ENCODE assay signal across 7 cellular contexts in genomic region chr10:110919349-110919931, GRCh38. TPM values are rescaled to one million over a fixed set of nuclear protein-coding genes. Genes with fewer than 3 reads are reported as not detected.
DNase-seq lines count a peak whose midpoint lies in the region; ATAC-seq and TF ChIP-seq lines count a peak whose summit lies in the region.

Gene SHOC2 (plus strand): TSS chr10:110919604. CDS start chr10:110964359, 44,755 bp downstream.

- no peaks in the 10 kb centered on the region for H3K9me3 ChIP-seq in tibial nerve

- H3K4me3 Mint-ChIP-seq in activated T-helper 2 cell treated with anti-CD3 and anti-CD28 coated beads, Interferon-gamma antibody, Interleukin-2, Interleukin-4, amounts not matched to agents 10 μg/mL and 5 μg/mL and 100 μg/mL, durations not matched to agents 14 hours and 24 hours and 36 hours (ENCODE audit: low read depth) = peak within 1 kb of the TSS; percentile 94

- H3K36me3 ChIP-seq in tibial nerve = no peaks in the 10 kb centered on the region

- DNase-seq in HFF-Myc (ENCODE audit: extremely low read depth, low read depth) (no peak), NK-92 (lab: John Stamatoyannopoulos, UW; ENCODE audit: unreplicated experiment) (peak; percentile 92), fibroblast of villous mesenchyme (ENCODE audit: low read depth) (no peak), omental fat pad (ENCODE audit: low spot score) (peak; percentile 86), tibial nerve (ENCODE audit: low spot score in 2 of 2) (peak in 1 of 2 donors; percentile 98)
- peak; percentile 98 for DNase-seq in activated T-helper 2 cell treated with anti-CD3 and anti-CD28 coated beads, Interferon-gamma antibody, Interleukin-2, Interleukin-4, amounts not matched to agents 10 μg/mL and 5 μg/mL and 100 μg/mL, durations not matched to agents 14 hours and 24 hours and 36 hours (ENCODE audit: low spot score)

- no peaks in the 10 kb centered on the region for H3K9me3 Mint-ChIP-seq in activated T-helper 2 cell treated with anti-CD3 and anti-CD28 coated beads, Interferon-gamma antibody, Interleukin-2, Interleukin-4, amounts not matched to agents 10 μg/mL and 5 μg/mL and 100 μg/mL, durations not matched to agents 14 hours and 24 hours and 36 hours

- H3K27me3 ChIP-seq in tibial nerve = no peaks in the 10 kb centered on the region

- intact Hi-C loops in activated T-helper 2 cell treated with anti-CD3 and anti-CD28 coated beads, Interferon-gamma antibody, Interleukin-2, Interleukin-4, amounts not matched to agents 10 μg/mL and 5 μg/mL and 100 μg/mL, durations not matched to agents 14 hours and 24 hours and 36 hours (cut with micrococcal nuclease) = loop anchor here (1.0 to 5.0 kb wide), 8 partner anchors 17 to 913 kb away; partner anchors contain the start of genes ADD3 and ADRA2A

- peak within 1 kb of the TSS; percentile 93 for H3K27ac Mint-ChIP-seq in activated T-helper 2 cell treated with anti-CD3 and anti-CD28 coated beads, Interferon-gamma antibody, Interleukin-2, Interleukin-4, amounts not matched to agents 10 μg/mL and 5 μg/mL and 100 μg/mL, durations not matched to agents 14 hours and 24 hours and 36 hours

- H3K36me3 Mint-ChIP-seq in activated T-helper 2 cell treated with anti-CD3 and anti-CD28 coated beads, Interferon-gamma antibody, Interleukin-2, Interleukin-4, amounts not matched to agents 10 μg/mL and 5 μg/mL and 100 μg/mL, durations not matched to agents 14 hours and 24 hours and 36 hours (ENCODE audit: low read depth) = peaks cover 18% of the 10 kb centered on the region

- H3K27me3 Mint-ChIP-seq in activated T-helper 2 cell treated with anti-CD3 and anti-CD28 coated beads, Interferon-gamma antibody, Interleukin-2, Interleukin-4, amounts not matched to agents 10 μg/mL and 5 μg/mL and 100 μg/mL, durations not matched to agents 14 hours and 24 hours and 36 hours (ENCODE audit: low read depth) = no peaks in the 10 kb centered on the region

- TF ChIP-seq EP300 in tibial nerve (IDR thresholded peaks at IDR 0.05) = peak in 1 of 2 donors; percentile 66

- peak within 1 kb of the TSS; percentile 96 to 100 (median 98) for H3K27ac ChIP-seq in tibial nerve

- TF ChIP-seq CTCF in HFF-Myc (IDR thresholded peaks at IDR 0.05; ENCODE audit: low read depth, low read length, missing control alignments) (peak; percentile 6), fibroblast of villous mesenchyme (IDR thresholded peaks at IDR 0.05; ENCODE audit: insufficient read depth, low read depth, low read length) (peak; percentile 20), omental fat pad (IDR thresholded peaks at IDR 0.05) (no peak), tibial nerve (IDR thresholded peaks at IDR 0.05) (peak in 2 of 5 experiments; percentile 21 to 38)

- 0 to 1% methylated on average over 22 to 58 of the region's 61 CpGs for whole genome bisulfite sequencing in tibial nerve, 2 donors

- H3K4me1 ChIP-seq in tibial nerve = peaks cover 5 to 50% (median 25%) of the 10 kb centered on the region in 4 donors

- TF ChIP-seq POLR2A in GM15510 (IDR thresholded peaks at IDR 0.05; ENCODE audit: borderline replicate concordance, extremely low read depth, insufficient read length) = peak; percentile 81
- TF ChIP-seq POLR2A in tibial nerve (IDR thresholded peaks at IDR 0.05) = peak; percentile 55 to 79

- H3K4me1 Mint-ChIP-seq in activated T-helper 2 cell treated with anti-CD3 and anti-CD28 coated beads, Interferon-gamma antibody, Interleukin-2, Interleukin-4, amounts not matched to agents 10 μg/mL and 5 μg/mL and 100 μg/mL, durations not matched to agents 14 hours and 24 hours and 36 hours (ENCODE audit: low read depth) = peaks cover 42% of the 10 kb centered on the region

- ATAC-seq in omental fat pad (ENCODE audit: low FRiP score) = peak; percentile 41

- peak within 1 kb of the TSS; percentile 85 for H3K4me3 ChIP-seq in HFF-Myc (replicated peaks; ENCODE audit: low read depth, low read length)
- H3K4me3 ChIP-seq in fibroblast of villous mesenchyme (ENCODE audit: low read depth, low read length) = peak within 1 kb of the TSS; percentile 85
- peak within 1 kb of the TSS; percentile 73 to 97 (median 96) for H3K4me3 ChIP-seq in tibial nerve

RNA-seq across cellular contexts. Expression of gene SHOC2, which starts in this region (rescaled TPM):
- total RNA-seq in activated T-helper 2 cell treated with anti-CD3 and anti-CD28 coated beads, Interferon-gamma antibody, Interleukin-2, Interleukin-4, amounts not matched to agents 10 μg/mL and 5 μg/mL and 100 μg/mL, durations not matched to agents 14 hours and 24 hours and 36 hours = 36.4 and 44.3 TPM in 2 replicates
- total RNA-seq in fibroblast of villous mesenchyme (50.9 and 69.5 TPM in 2 replicates), omental fat pad (10 to 100 TPM; 52.4 to 73.6 (median 67.6) TPM), tibial nerve (10 to 100 TPM; 49.2 to 50.9 (median 50.5) TPM)

Comparison
In these comparisons a context has a peak if more than half of its experiments do, and no peak if none do; other contexts are left out.
1. DNase-seq: peak in NK-92 (single experiment), activated T-helper 2 cell treated with anti-CD3 and anti-CD28 coated beads, Interferon-gamma antibody, Interleukin-2, Interleukin-4, amounts not matched to agents 10 μg/mL and 5 μg/mL and 100 μg/mL, durations not matched to agents 14 hours and 24 hours and 36 hours (single experiment) and omental fat pad (single experiment); none in HFF-Myc (single experiment) and fibroblast of villous mesenchyme (single experiment).
2. CTCF ChIP-seq: peak in HFF-Myc (single experiment) and fibroblast of villous mesenchyme (single experiment); none in omental fat pad (0 of 3).
3. Peak in every context shown above with its lines, with median percentiles within 50 percentile points of each other: H3K4me3 ChIP-seq.